In the genomic region with DNA sequence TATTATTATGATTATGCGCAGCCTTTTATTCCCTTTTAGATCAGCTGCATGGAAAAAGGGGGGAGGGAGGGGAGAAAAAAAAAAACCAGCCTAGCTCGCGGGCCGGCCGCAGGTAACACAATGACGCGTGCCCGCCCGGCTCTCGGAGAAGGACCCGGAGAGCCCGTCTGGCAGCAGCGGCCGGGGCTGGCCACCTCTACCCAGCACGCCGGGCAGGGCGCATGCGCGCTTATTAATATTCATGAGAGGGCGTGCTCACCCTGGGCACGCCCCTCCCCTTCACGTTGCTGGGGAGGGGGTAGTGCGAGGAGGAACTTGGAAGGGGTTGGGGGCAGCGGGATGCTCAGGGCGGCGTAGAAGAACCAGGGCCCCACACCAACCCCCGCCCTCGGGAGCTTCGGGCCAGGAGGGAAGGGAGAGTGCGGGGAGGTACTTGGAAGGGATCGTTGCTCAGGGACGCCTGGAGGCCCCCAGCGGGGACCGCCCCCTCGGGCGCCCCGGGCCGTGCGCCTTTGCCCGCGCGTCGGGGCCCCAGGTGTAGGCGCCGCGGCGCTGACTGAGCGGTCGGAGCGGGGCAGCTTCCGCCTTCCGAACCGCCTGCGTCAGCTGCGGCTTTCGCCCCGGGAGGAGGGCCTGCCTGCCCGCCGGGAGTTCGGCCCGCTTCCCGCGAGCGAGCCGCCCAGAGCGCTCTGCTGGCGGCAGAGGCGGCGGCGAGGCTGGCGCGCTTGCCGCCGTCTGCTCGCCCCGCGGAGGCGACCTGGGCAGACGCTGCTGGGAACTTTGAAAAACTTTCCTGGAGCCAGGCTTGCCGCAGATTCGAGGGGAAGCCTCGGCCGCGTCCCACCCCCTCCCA, we compare ENCODE assay signal across 8 cellular contexts. TPM values are rescaled to one million over a fixed set of nuclear protein-coding genes. Genes with fewer than 3 reads are reported as not detected.
A peak's percentile ranks its signal among the peaks of the same experiment; 100 is the strongest.
DNase-seq lines count a peak whose midpoint lies in the region; ATAC-seq lines count a peak whose summit lies in the region.

Gene JAG1, minus strand, starts transcription at position 169 of the 853 bp plus-strand sequence. CDS start 469 bp downstream, outside the sequence.

- H3K36me3 Mint-ChIP-seq in activated T-cell treated with anti-CD3 and anti-CD28 coated beads, Interleukin-2, amount 50 U/mL, for 4 hours (ENCODE audit: insufficient read depth): no peaks in the 10 kb centered on the region

- H3K9me3 Mint-ChIP-seq in activated T-cell treated with anti-CD3 and anti-CD28 coated beads, Interleukin-2, amount 50 U/mL, for 4 hours: no peaks in the 10 kb centered on the region

- peaks cover 0 to 1% of the 10 kb centered on the region in 2 donors for H3K36me3 ChIP-seq in muscle layer of duodenum (ENCODE audit: control insufficient read depth in 1 of 2, insufficient read depth in 2 of 2, low read length in 2 of 2)

- peaks cover 30% of the 10 kb centered on the region for H3K4me1 Mint-ChIP-seq in activated T-cell treated with anti-CD3 and anti-CD28 coated beads, Interleukin-2, amount 50 U/mL, for 4 hours (ENCODE audit: low read depth)

- peaks cover 58% of the 10 kb centered on the region for H3K27me3 Mint-ChIP-seq in activated T-cell treated with anti-CD3 and anti-CD28 coated beads, Interleukin-2, amount 50 U/mL, for 4 hours (ENCODE audit: low read depth)

- no peaks in the 10 kb centered on the region for H3K27me3 ChIP-seq in muscle layer of duodenum (ENCODE audit: low read depth, low read length)

- DNase-seq in Daoy (ENCODE audit: low read depth) (peak; percentile 95), HUDEP-2 (lab: John Stamatoyannopoulos, UW; ENCODE audit: unreplicated experiment in 76 of 76) (peak in 74 of 76 experiments; percentile 41 to 88 (median 78)), NOMO-1 treated with DMSO at 0.1 percent for 48 hours (lab: John Stamatoyannopoulos, UW; ENCODE audit: unreplicated experiment) (peak; percentile 87), fibroblast of gingiva (ENCODE audit: low read depth) (peak; percentile 95), substantia nigra (lab: John Stamatoyannopoulos, UW) (peak; percentile 58 to 97 (median 90))
- DNase-seq in activated T-cell treated with anti-CD3 and anti-CD28 coated beads, Interleukin-2, amount 50 U/mL, for 4 hours: no peak

- H3K4me1 ChIP-seq in muscle layer of duodenum (ENCODE audit: control insufficient read depth in 1 of 2, insufficient read depth in 2 of 2, low read length in 2 of 2): peaks cover 0 to 15% of the 10 kb centered on the region in 2 donors

- H3K4me3 Mint-ChIP-seq in activated T-cell treated with anti-CD3 and anti-CD28 coated beads, Interleukin-2, amount 50 U/mL, for 4 hours: peak within 1 kb of the TSS; percentile 79

- ATAC-seq in GM21526 (IDR thresholded peaks at IDR 0.05; ENCODE audit: low FRiP score, unreplicated experiment): peak; percentile 57
- peak; percentile 67 to 68 for ATAC-seq in activated T-cell treated with anti-CD3 and anti-CD28 coated beads, Interleukin-2, amount 50 U/mL, for 4 hours

- H3K27ac ChIP-seq in muscle layer of duodenum (ENCODE audit: low read length) (peak within 1 kb of the TSS; percentile 92), substantia nigra (ENCODE audit: low read depth, low read length, poor library complexity, severe bottlenecking) (peak within 1 kb of the TSS; percentile 77)

- H3K9me3 ChIP-seq in muscle layer of duodenum (ENCODE audit: control insufficient read depth in 1 of 2, low read length in 2 of 2): no peaks in the 10 kb centered on the region

- H3K4me3 ChIP-seq in muscle layer of duodenum (ENCODE audit: low read depth in 1 of 2, low read length in 2 of 2): peak within 1 kb of the TSS; percentile 91 to 93

RNA-seq across cellular contexts. Expression of gene JAG1, which starts in this region (rescaled TPM):
- total RNA-seq in Daoy (2014; rRNA removed; shearing (Covaris generic)): 61.3 and 62.5 TPM in 2 replicates
- total RNA-seq in activated T-cell treated with anti-CD3 and anti-CD28 coated beads, Interleukin-2, amount 50 U/mL, for 4 hours: under 1 TPM; 0.33 to 0.47 (median 0.38) TPM

Comparison
In these comparisons a context has a peak if more than half of its experiments do, and no peak if none do; other contexts are left out.
1. RNA of gene JAG1 (total RNA-seq): 61.3 to 62.5 TPM in Daoy; 0.33 to 0.47 TPM in activated T-cell treated with anti-CD3 and anti-CD28 coated beads, Interleukin-2, amount 50 U/mL, for 4 hours; every median in the first group is over 10 times any median in the second.
2. Peak in ATAC-seq in activated T-cell treated with anti-CD3 and anti-CD28 coated beads, Interleukin-2, amount 50 U/mL, for 4 hours; RNA of the gene not detected or under 1 TPM.